In the genomic region with DNA sequence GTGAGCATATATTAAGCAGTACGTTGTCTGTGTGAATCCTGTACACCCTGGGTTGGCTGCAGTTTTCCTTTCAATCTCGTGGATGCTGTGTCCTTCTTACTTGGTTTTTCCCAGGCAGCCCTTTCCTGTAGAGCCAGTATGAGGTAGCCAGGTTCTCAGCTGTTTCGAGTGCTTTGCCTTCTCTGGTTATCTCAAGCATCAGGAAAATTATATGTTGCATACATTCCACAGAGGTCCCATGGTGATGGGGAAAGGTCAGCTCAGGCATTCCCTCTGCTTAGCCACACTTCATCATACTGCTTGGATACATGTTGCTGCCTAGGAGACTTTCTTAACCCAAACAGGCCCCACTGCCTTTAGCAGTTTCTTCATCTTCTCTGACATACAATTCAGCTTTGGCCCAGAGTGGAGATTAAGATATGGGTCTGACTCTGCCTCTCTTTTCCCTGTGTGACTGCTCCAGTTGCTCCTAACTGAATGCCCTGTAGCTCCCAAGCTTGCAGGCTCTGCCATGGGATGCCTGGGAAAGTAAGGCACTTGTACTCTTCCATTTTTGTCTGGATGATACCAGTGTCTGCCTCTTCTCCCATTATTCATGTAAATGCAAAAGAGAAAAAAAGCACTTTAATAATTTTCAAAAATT, we compare ENCODE assay signal across 11 cellular contexts. TPM values are rescaled to one million over a fixed set of nuclear protein-coding genes. Genes with fewer than 3 reads are reported as not detected.
DNase-seq lines count a peak whose midpoint lies in the region; ATAC-seq and TF ChIP-seq lines count a peak whose summit lies in the region.
"Had no signal": no experiment of that assay in that cellular context is flagged by ENCODE, and none has a peak within 500 bp of the region (broad histone marks: within the 10 kb centered on the region; RNA-seq: fewer than 3 reads in every experiment).

No MANE protein-coding gene starts in this region.

- H4K8ac ChIP-seq in mesendoderm (ENCODE audit: low read depth, low read length) = no peak overlapping the region

- H3K36me3 Mint-ChIP-seq in chondrocyte (ENCODE audit: low read depth) (no peaks in the 10 kb centered on the region), T-helper 17 cell (ENCODE audit: low read depth) (no peaks in the 10 kb centered on the region)
- H3K36me3 Mint-ChIP-seq: CD4-positive, CD25-positive, alpha-beta regulatory T cell had no signal

- peaks cover 51% of the 10 kb centered on the region for H3K79me2 ChIP-seq in mesendoderm (ENCODE audit: control insufficient read depth, insufficient read depth, low read length)

- no peak overlapping the region for H3K9ac ChIP-seq in mesendoderm (ENCODE audit: low read length)

- WGBS in mesendoderm (ENCODE audit: extremely low coverage, insufficient coverage, low lambda C conversion rate) = no CpG with 5 or more reads among the region's 3 CpGs

- H3K79me1 ChIP-seq in mesendoderm (ENCODE audit: low read length) = peaks cover 2% of the 10 kb centered on the region

- H3K4me1 ChIP-seq in mesendoderm (ENCODE audit: control insufficient read depth, low read depth, low read length) = peaks cover 9% of the 10 kb centered on the region

- no peak overlapping the region for H3K4ac ChIP-seq in mesendoderm (ENCODE audit: low read depth, low read length)

- no peak for TF ChIP-seq CTCF in chondrocyte (IDR thresholded peaks at IDR 0.05)

- H3K56ac ChIP-seq in mesendoderm (ENCODE audit: low read length) = no peak overlapping the region

- H3K23ac ChIP-seq in mesendoderm (ENCODE audit: low read length) = no peak overlapping the region

- H3K9me3 ChIP-seq in T-helper 17 cell (ENCODE audit: control insufficient read depth, low read length, poor library complexity, severe bottlenecking) = no peaks in the 10 kb centered on the region

- H3K27ac Mint-ChIP-seq in chondrocyte (ENCODE audit: unreplicated experiment) (peak overlapping the region; percentile 92), T-helper 17 cell (no peak overlapping the region)

- no peak for ATAC-seq in T-helper 17 cell

- H2BK15ac ChIP-seq in mesendoderm (replicated peaks; ENCODE audit: low read depth) = no peak overlapping the region

- H3K4me3 ChIP-seq in mesendoderm (ENCODE audit: low read length) = no peak overlapping the region

- H2BK5ac ChIP-seq in mesendoderm (ENCODE audit: low read length) = no peak overlapping the region

- peak overlapping the region; percentile 23 for H3K4me3 Mint-ChIP-seq in chondrocyte (ENCODE audit: unreplicated experiment)
- H3K4me3 Mint-ChIP-seq in T-helper 17 cell = no peak overlapping the region
- H3K4me3 Mint-ChIP-seq: CD4-positive, CD25-positive, alpha-beta regulatory T cell had no signal

- DNase-seq in AG08396 (ENCODE audit: low spot score) (peak; percentile 13), M059J (ENCODE audit: low read depth) (peak; percentile 84), chondrocyte (ENCODE audit: low spot score) (no peak), mesendoderm (peak; percentile 79), T-helper 17 cell (no peak), anterior cingulate cortex (lab: John Stamatoyannopoulos, UW) (no peak)
- no peak for DNase-seq in activated CD4-positive, alpha-beta T cell treated with anti-CD3 and anti-CD28 coated beads, Interleukin-2, amount 50 U/mL, for 48 hours
- DNase-seq in stimulated activated CD4-positive, alpha-beta T cell treated with anti-CD3 and anti-CD28 coated beads, Interleukin-4, amount 100 ng/mL, for 1 hour = no peak
- DNase-seq: CD4-positive, CD25-positive, alpha-beta regulatory T cell; NCI-H446; substantia nigra had no signal

- no peak overlapping the region for H3K18ac ChIP-seq in mesendoderm (ENCODE audit: low read length)

- H3K27me3 Mint-ChIP-seq in chondrocyte (ENCODE audit: low read depth) = no peaks in the 10 kb centered on the region
- H3K27me3 Mint-ChIP-seq in T-helper 17 cell = no peaks in the 10 kb centered on the region
- H3K27me3 Mint-ChIP-seq: CD4-positive, CD25-positive, alpha-beta regulatory T cell had no signal

- no peak overlapping the region for H2BK120ac ChIP-seq in mesendoderm (ENCODE audit: low read depth, low read length)

- H3K4me2 ChIP-seq in mesendoderm (ENCODE audit: low read length) = no peak overlapping the region

- peaks cover 55% of the 10 kb centered on the region for H3K4me1 Mint-ChIP-seq in chondrocyte (ENCODE audit: low read depth)
- H3K4me1 Mint-ChIP-seq in T-helper 17 cell = no peaks in the 10 kb centered on the region

- H3K27me3 ChIP-seq in mesendoderm (ENCODE audit: insufficient read depth, low read length, poor library complexity) = no peaks in the 10 kb centered on the region

- no peaks in the 10 kb centered on the region for H3K9me3 Mint-ChIP-seq in chondrocyte (ENCODE audit: low read depth)

- H3K27ac ChIP-seq in mesendoderm (ENCODE audit: low read depth, low read length) = no peak overlapping the region

- no peak overlapping the region for H4K5ac ChIP-seq in mesendoderm (ENCODE audit: low read length)

- H2AK5ac ChIP-seq in mesendoderm (ENCODE audit: low read length) = no peak overlapping the region

- H3K36me3 ChIP-seq in mesendoderm (ENCODE audit: control insufficient read depth, insufficient read depth, low read length) = no peaks in the 10 kb centered on the region

RNA-seq across cellular contexts. Expression of a gene that starts 11.3 kb away (rescaled TPM):
- 48.1 and 58.9 TPM in 2 replicates for total RNA-seq in M059J (2014; rRNA removed; shearing (Covaris generic))
- total RNA-seq in chondrocyte (26.1 to 29.1 TPM (median 27.4 TPM) in 3 replicates), T-helper 17 cell (1 to 10 TPM in 1 of 2 donors, under 1 TPM in 1; 0.35 to 1.1 TPM)
- 9.3 TPM for polyA plus RNA-seq in mesendoderm (2013, experiment 1 of 2)
- 9.6 TPM for polyA plus RNA-seq in mesendoderm (2013, experiment 2 of 2)

Comparison
In these comparisons a context has a peak if more than half of its experiments do, and no peak if none do; other contexts are left out.
1. DNase-seq: peak in AG08396 (single experiment), M059J (single experiment) and mesendoderm (single experiment); none in chondrocyte (single experiment), T-helper 17 cell (0 of 3), anterior cingulate cortex (0 of 58), activated CD4-positive, alpha-beta T cell treated with anti-CD3 and anti-CD28 coated beads, Interleukin-2, amount 50 U/mL, for 48 hours (0 of 2) and stimulated activated CD4-positive, alpha-beta T cell treated with anti-CD3 and anti-CD28 coated beads, Interleukin-4, amount 100 ng/mL, for 1 hour (single experiment).
2. RNA of a gene that starts 11.3 kb away (total RNA-seq): 48.1 to 58.9 TPM in M059J and 26.1 to 29.1 TPM in chondrocyte; 0.35 to 1.1 TPM in T-helper 17 cell; every median in the first group is over 10 times any median in the second.